Comparison of ENCODE assay signal across 27 cellular contexts in the genomic region with DNA sequence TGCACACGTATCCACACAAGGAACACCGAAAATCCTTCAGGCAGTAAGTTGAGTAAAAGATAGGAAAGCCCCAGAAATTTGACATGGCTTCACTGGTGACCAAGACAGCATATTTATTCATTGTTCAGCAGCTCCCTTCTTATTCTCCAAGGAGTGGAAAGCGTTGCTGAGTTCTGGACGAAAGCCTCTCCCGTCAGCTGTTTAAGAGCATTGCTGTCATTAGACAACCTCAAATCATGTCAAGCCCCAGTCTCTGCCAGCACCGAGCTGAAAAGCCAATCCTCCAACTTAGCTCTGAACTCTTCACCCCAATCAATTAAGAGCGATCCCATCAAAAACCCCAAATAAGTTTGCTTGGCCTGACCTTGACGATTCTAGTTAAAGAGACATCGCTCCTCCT.
DNase-seq lines count a peak whose midpoint lies in the region; ATAC-seq and TF ChIP-seq lines count a peak whose summit lies in the region.
"Had no signal": no experiment of that assay in that cellular context is flagged by ENCODE, and none has a peak within 500 bp of the region (broad histone marks: within the 10 kb centered on the region; RNA-seq: fewer than 3 reads in every experiment).

No MANE protein-coding gene starts in this region.

- no peak overlapping the region for H4K8ac ChIP-seq in mesenchymal stem cell (ENCODE audit: low read length)

- peak; percentile 66 for ATAC-seq in Right ventricle myocardium superior (ENCODE audit: poor library complexity)
- peak; percentile 50 for ATAC-seq in aorta (ENCODE audit: low FRiP score)
- no peak for ATAC-seq in HG02678 (IDR thresholded peaks at IDR 0.05; ENCODE audit: unreplicated experiment)
- no peak for ATAC-seq in body of pancreas
- ATAC-seq: activated CD8-positive, alpha-beta T cell treated with anti-CD3 and anti-CD28 coated beads for 36 hours; HCT116; lower lobe of right lung; Panc1; stimulated activated memory B cell treated with anti-CD40 and anti-IgM and Interleukin-4, amounts not matched to agents 10 μg/mL and 1 μg/mL and 100 μg/mL, for 72 hours had no signal

- peaks cover 0 to 31% of the 10 kb centered on the region in 2 donors for H3K4me1 ChIP-seq in right atrium auricular region
- no peaks in the 10 kb centered on the region for H3K4me1 ChIP-seq in mesenchymal stem cell (ENCODE audit: control insufficient read depth, insufficient read depth, low read depth, low read length)
- peaks cover 2% of the 10 kb centered on the region in 2 donors for H3K4me1 ChIP-seq in aorta (ENCODE audit: control insufficient read depth in 1 of 2, insufficient read depth in 2 of 2, low read length in 2 of 2)
- H3K4me1 ChIP-seq in body of pancreas = peaks cover 5% of the 10 kb centered on the region

- H3K79me1 ChIP-seq in mesenchymal stem cell (replicated peaks; ENCODE audit: low read length, poor library complexity, severe bottlenecking) = no peaks in the 10 kb centered on the region

- H3K9me3 ChIP-seq in right atrium auricular region = no peaks in the 10 kb centered on the region
- no peaks in the 10 kb centered on the region for H3K9me3 ChIP-seq in mesenchymal stem cell (ENCODE audit: control insufficient read depth, low read length)
- no peaks in the 10 kb centered on the region for H3K9me3 ChIP-seq in aorta (ENCODE audit: control insufficient read depth, low read length)
- no peaks in the 10 kb centered on the region for H3K9me3 ChIP-seq in body of pancreas
- H3K9me3 ChIP-seq: heart left ventricle, lower lobe of right lung had no signal

- H2BK120ac ChIP-seq in mesenchymal stem cell (ENCODE audit: low read depth, low read length) = no peak overlapping the region

- TF ChIP-seq POLR2A in body of pancreas (IDR thresholded peaks at IDR 0.05) = no peak

- H3K4me3 ChIP-seq in right atrium auricular region (no peak overlapping the region), mesenchymal stem cell (ENCODE audit: insufficient read depth in 1 of 2, low read depth in 1 of 2, low read length in 2 of 2) (peak overlapping the region in 1 of 2 experiments; percentile 39), aorta (ENCODE audit: low read length in 2 of 2) (no peak overlapping the region), body of pancreas (no peak overlapping the region)
- H3K4me3 ChIP-seq: heart left ventricle, lower lobe of right lung had no signal

- no peak overlapping the region for H2BK12ac ChIP-seq in mesenchymal stem cell (ENCODE audit: low read length in 2 of 2)

- H3K4me2 ChIP-seq in mesenchymal stem cell (ENCODE audit: low read length, poor library complexity, severe bottlenecking) = no peak overlapping the region

- TF ChIP-seq CTCF in right atrium auricular region (IDR thresholded peaks at IDR 0.05) (no peak), body of pancreas (IDR thresholded peaks at IDR 0.05) (no peak)

- H3K27me3 ChIP-seq in right atrium auricular region (no peaks in the 10 kb centered on the region), mesenchymal stem cell (ENCODE audit: control insufficient read depth in 1 of 2, insufficient read depth in 1 of 2, low read length in 2 of 2) (no peaks in the 10 kb centered on the region), aorta (ENCODE audit: control insufficient read depth in 1 of 2, insufficient read depth in 2 of 2, low read length in 1 of 2) (no peaks in the 10 kb centered on the region), body of pancreas (no peaks in the 10 kb centered on the region)
- H3K27me3 ChIP-seq: heart left ventricle had no signal

- H2BK15ac ChIP-seq in mesenchymal stem cell (ENCODE audit: low read depth, poor library complexity, severe bottlenecking) = no peak overlapping the region

- H3K36me3 ChIP-seq in right atrium auricular region = no peaks in the 10 kb centered on the region
- H3K36me3 ChIP-seq in mesenchymal stem cell (ENCODE audit: control insufficient read depth in 1 of 2, insufficient read depth in 2 of 2, low read depth in 1 of 2, low read length in 2 of 2) = no peaks in the 10 kb centered on the region
- no peaks in the 10 kb centered on the region for H3K36me3 ChIP-seq in aorta (ENCODE audit: control insufficient read depth in 1 of 2, insufficient read depth in 2 of 2, low read length in 1 of 2)
- H3K36me3 ChIP-seq in body of pancreas (replicated peaks in 1 of 2; ENCODE audit: insufficient read depth in 1 of 2, low read depth in 2 of 2) = no peaks in the 10 kb centered on the region
- H3K36me3 ChIP-seq: heart left ventricle, lower lobe of right lung had no signal

- H3K9ac ChIP-seq in mesenchymal stem cell (ENCODE audit: low read length) = peak overlapping the region; percentile 64

- H3K18ac ChIP-seq in mesenchymal stem cell (ENCODE audit: low read depth in 1 of 2, low read length in 2 of 2) = no peak overlapping the region

- no peak overlapping the region for H4K91ac ChIP-seq in mesenchymal stem cell (ENCODE audit: low read length)

- no peak overlapping the region for H3K4ac ChIP-seq in mesenchymal stem cell (ENCODE audit: low read depth in 1 of 2, low read length in 2 of 2)

- 72% methylated on average over 9 of the region's 9 CpGs for WGBS in mesenchymal stem cell
- WGBS in aorta, 2 donors = 74 to 84% methylated on average over 9 of the region's 9 CpGs
- 78 to 83% methylated on average over 9 of the region's 9 CpGs for WGBS in body of pancreas, 2 donors

- H2AFZ ChIP-seq in mesenchymal stem cell (ENCODE audit: low read depth, low read length) = no peak overlapping the region

- intact Hi-C loops in Right ventricle myocardium superior (cut with DNase I) (no loop called here), aorta (cut with DNase I) (no loop called here), body of pancreas (cut with DNase I) (no loop called here)

- DNase-seq in Right ventricle myocardium superior (no peak), right atrium auricular region (ENCODE audit: low spot score) (no peak), mesenchymal stem cell (no peak), retina (peak; percentile 65), aorta (no peak), T-helper 1 cell (no peak), body of pancreas (no peak)
- DNase-seq: 8988T; activated CD8-positive, alpha-beta memory T cell treated with anti-CD3 and anti-CD28 coated beads, Interleukin-2, amount 50 U/mL, for 48 hours; activated CD8-positive, alpha-beta T cell treated with anti-CD3 and anti-CD28 coated beads for 36 hours; activated naive CD4-positive, alpha-beta T cell treated with Interleukin-2 at 50 U/mL for 16 hours; Calu3; DND-41; effector CD4-positive, alpha-beta T cell; heart left ventricle; lower lobe of right lung; MV-4-11; NCI-H1436 treated with DMSO at 0.1 percent for 48 hours; NCI-H2107; NCI-H446; NCI-H774; SIG-M5; substantia nigra had no signal

- H3K27ac ChIP-seq in right atrium auricular region (no peak overlapping the region), mesenchymal stem cell (ENCODE audit: low read length, poor library complexity, severe bottlenecking) (no peak overlapping the region), aorta (ENCODE audit: low read depth in 1 of 2, low read length in 2 of 2) (no peak overlapping the region), body of pancreas (no peak overlapping the region)
- H3K27ac ChIP-seq: lower lobe of right lung had no signal

- H2BK5ac ChIP-seq in mesenchymal stem cell (ENCODE audit: low read depth, low read length, poor library complexity, severe bottlenecking) = no peak overlapping the region

- H2AK5ac ChIP-seq in mesenchymal stem cell (ENCODE audit: low read length, severe bottlenecking) = no peak overlapping the region

- H3K23ac ChIP-seq in mesenchymal stem cell (ENCODE audit: low read length in 2 of 2) = no peak overlapping the region

- no peak overlapping the region for H3K14ac ChIP-seq in mesenchymal stem cell (ENCODE audit: low read length in 2 of 2)

Comparison
In these comparisons a context has a peak if more than half of its experiments do, and no peak if none do; other contexts are left out.
1. ATAC-seq: peak in Right ventricle myocardium superior (single experiment) and aorta (single experiment); none in HG02678 (single experiment) and body of pancreas (single experiment).